ENCODE assay signal across 13 cellular contexts in genomic region chr21:37475186-37475868, GRCh38.
DNase-seq lines count a peak whose midpoint lies in the region; ATAC-seq and TF ChIP-seq lines count a peak whose summit lies in the region.
"Had no signal": no experiment of that assay in that cellular context is flagged by ENCODE, and none has a peak within 500 bp of the region (broad histone marks: within the 10 kb centered on the region; RNA-seq: fewer than 3 reads in every experiment).

No MANE protein-coding gene starts in this region.

- H3K79me2 ChIP-seq in KMS-11 (ENCODE audit: insufficient read depth, low read depth), result peaks cover 60% of the 10 kb centered on the region; the same call in 1 of the 2 replicates

- no peak overlapping the region for H3K4me3 Mint-ChIP-seq in activated naive CD8-positive, alpha-beta T cell treated with anti-CD3 and anti-CD28 coated beads, Interleukin-2, amount 10 ng/mL, durations not matched to agents 7 days and 5 days
- peak overlapping the region in 7 of 10 donors; percentile 0 to 57 (median 23) for H3K4me3 Mint-ChIP-seq in naive thymus-derived CD4-positive, alpha-beta T cell
- H3K4me3 Mint-ChIP-seq: GM23338 had no signal

- H3K9ac ChIP-seq in KMS-11, result no peak overlapping the region
- H3K9ac ChIP-seq: SK-N-SH had no signal

- H3K4me2 ChIP-seq in KMS-11, result no peak overlapping the region
- H3K4me2 ChIP-seq: GM23338, SK-N-SH had no signal

- H3K27ac ChIP-seq in KMS-11 (peak overlapping the region; percentile 3; the same call in 1 of the 2 replicates), aorta (ENCODE audit: low read depth in 1 of 2, low read length in 2 of 2) (no peak overlapping the region)
- H3K27ac ChIP-seq in naive thymus-derived CD4-positive, alpha-beta T cell (ENCODE audit: low read depth, low read length), result no peak overlapping the region
- H3K27ac ChIP-seq: thoracic aorta had no signal

- no peak overlapping the region for H2AFZ ChIP-seq in KMS-11 (ENCODE audit: low read depth)
- H2AFZ ChIP-seq: GM23338 had no signal

- H3K36me3 ChIP-seq in KMS-11 (ENCODE audit: insufficient read depth) (no peaks in the 10 kb centered on the region), aorta (ENCODE audit: control insufficient read depth in 1 of 2, insufficient read depth in 2 of 2, low read length in 1 of 2) (no peaks in the 10 kb centered on the region)
- H3K36me3 ChIP-seq in naive thymus-derived CD4-positive, alpha-beta T cell (ENCODE audit: control insufficient read depth in 2 of 3, insufficient read depth in 3 of 3, low read length in 3 of 3), result peaks cover 5 to 15% (median 9%) of the 10 kb centered on the region in 3 experiments

- peak; percentile 70 for ATAC-seq in activated naive CD8-positive, alpha-beta T cell treated with anti-CD3 and anti-CD28 coated beads, Interleukin-2, amount 10 ng/mL, durations not matched to agents 7 days and 5 days (ENCODE audit: low read depth)
- no peak for ATAC-seq in naive thymus-derived CD4-positive, alpha-beta T cell
- no peak for ATAC-seq in aorta (ENCODE audit: low FRiP score)
- ATAC-seq in GM21529 (IDR thresholded peaks at IDR 0.05; ENCODE audit: unreplicated experiment), result no peak
- ATAC-seq: GM23338 had no signal

- in situ Hi-C loops in G401 (cut with HindIII; ENCODE audit: low sequenced_read_pairs), result no loop called here

- H3K4me3 ChIP-seq in KMS-11 (IDR thresholded peaks at IDR 0.05; ENCODE audit: insufficient read depth, low read depth, low read length) (no peak overlapping the region), aorta (ENCODE audit: low read length in 2 of 2) (no peak overlapping the region)
- H3K4me3 ChIP-seq in naive thymus-derived CD4-positive, alpha-beta T cell (ENCODE audit: low read length), result no peak overlapping the region
- H3K4me3 ChIP-seq: GM23338, thoracic aorta had no signal

- no peaks in the 10 kb centered on the region for H3K9me3 Mint-ChIP-seq in activated naive CD8-positive, alpha-beta T cell treated with anti-CD3 and anti-CD28 coated beads, Interleukin-2, amount 10 ng/mL, durations not matched to agents 7 days and 5 days
- no peaks in the 10 kb centered on the region for H3K9me3 Mint-ChIP-seq in naive thymus-derived CD4-positive, alpha-beta T cell
- H3K9me3 Mint-ChIP-seq: GM23338 had no signal

- TF ChIP-seq CTCF in KMS-11 (conservative IDR thresholded peaks at IDR 0.05; ENCODE audit: low read depth, low read length), result no peak

- DNase-seq in G401 (ENCODE audit: low spot score), result peak; percentile 33
- DNase-seq in activated naive CD8-positive, alpha-beta T cell treated with anti-CD3 and anti-CD28 coated beads, Interleukin-2, amount 10 ng/mL, durations not matched to agents 7 days and 5 days, result no peak
- DNase-seq in naive thymus-derived CD4-positive, alpha-beta T cell, result no peak
- DNase-seq in NCI-H1048 (lab: John Stamatoyannopoulos, UW), result no peak
- DNase-seq in aorta, result no peak
- DNase-seq: activated CD4-positive, alpha-beta T cell treated with anti-CD3 and anti-CD28 coated beads, Interleukin-2, amount 50 U/mL, for 4 hours; activated naive CD4-positive, alpha-beta T cell treated with anti-CD3 and anti-CD28 coated beads, Interleukin-2, amount 50 U/mL, for 16 hours; NCI-H1436 treated with DMSO at 0.1 percent for 48 hours; SK-N-SH had no signal

- peaks cover 39% of the 10 kb centered on the region for H3K4me1 Mint-ChIP-seq in activated naive CD8-positive, alpha-beta T cell treated with anti-CD3 and anti-CD28 coated beads, Interleukin-2, amount 10 ng/mL, durations not matched to agents 7 days and 5 days
- H3K4me1 Mint-ChIP-seq in naive thymus-derived CD4-positive, alpha-beta T cell, result peaks cover 44 to 80% (median 71%) of the 10 kb centered on the region in 7 donors

- no peaks in the 10 kb centered on the region for H3K27me3 Mint-ChIP-seq in activated naive CD8-positive, alpha-beta T cell treated with anti-CD3 and anti-CD28 coated beads, Interleukin-2, amount 10 ng/mL, durations not matched to agents 7 days and 5 days
- H3K27me3 Mint-ChIP-seq in naive thymus-derived CD4-positive, alpha-beta T cell, result no peaks in the 10 kb centered on the region

- H4K20me1 ChIP-seq in KMS-11 (ENCODE audit: insufficient read depth), result 0 out of 2 replicates have a peak, but pooled peaks cover 6% of the 10 kb centered on the region

- no peaks in the 10 kb centered on the region for H3K9me3 ChIP-seq in naive thymus-derived CD4-positive, alpha-beta T cell (ENCODE audit: control insufficient read depth in 2 of 3, low read length in 3 of 3)
- no peaks in the 10 kb centered on the region for H3K9me3 ChIP-seq in aorta (ENCODE audit: control insufficient read depth, low read length)
- H3K9me3 ChIP-seq: SK-N-SH, thoracic aorta had no signal

- CTCF ChIA-PET in naive thymus-derived CD4-positive, alpha-beta T cell (lab: Charles Lee), result interaction anchor here (0.5 to 1.3 kb wide), 3 partner anchors 11 to 106 kb away, joined by 3 to 8 read pairs (median 3); no protein-coding TSS in a partner anchor

- POLR2A ChIA-PET in activated naive CD8-positive, alpha-beta T cell treated with anti-CD3 and anti-CD28 coated beads, Interleukin-2, amount 10 ng/mL, durations not matched to agents 7 days and 5 days (lab: Charles Lee), result no interaction called here
- POLR2A ChIA-PET in naive thymus-derived CD4-positive, alpha-beta T cell (lab: Charles Lee), result interaction anchor here (0.6 to 1.2 kb wide), 6 partner anchors 12 to 106 kb away, joined by 3 to 6 read pairs (median 4); no protein-coding TSS in a partner anchor

- H3K4me1 ChIP-seq in KMS-11 (ENCODE audit: low read depth, poor library complexity, severe bottlenecking) (no peaks in the 10 kb centered on the region), aorta (ENCODE audit: control insufficient read depth in 1 of 2, insufficient read depth in 2 of 2, low read length in 2 of 2) (peaks cover 0 to 10% of the 10 kb centered on the region in 2 donors)
- peaks cover 10 to 40% of the 10 kb centered on the region in 2 donors for H3K4me1 ChIP-seq in naive thymus-derived CD4-positive, alpha-beta T cell (ENCODE audit: control insufficient read depth in 2 of 2, insufficient read depth in 2 of 2, low read length in 2 of 2)

- intact Hi-C loops in naive thymus-derived CD4-positive, alpha-beta T cell (cut with micrococcal nuclease), result no loop called here
- intact Hi-C loops in aorta (cut with DNase I), result no loop called here

- peak overlapping the region; percentile 17 for H3K27ac Mint-ChIP-seq in activated naive CD8-positive, alpha-beta T cell treated with anti-CD3 and anti-CD28 coated beads, Interleukin-2, amount 10 ng/mL, durations not matched to agents 7 days and 5 days
- H3K27ac Mint-ChIP-seq in naive thymus-derived CD4-positive, alpha-beta T cell, result peak overlapping the region; percentile 0 to 77 (median 28)

- peaks cover 20% of the 10 kb centered on the region for H3K36me3 Mint-ChIP-seq in activated naive CD8-positive, alpha-beta T cell treated with anti-CD3 and anti-CD28 coated beads, Interleukin-2, amount 10 ng/mL, durations not matched to agents 7 days and 5 days
- H3K36me3 Mint-ChIP-seq in naive thymus-derived CD4-positive, alpha-beta T cell, result peaks cover 0 to 26% (median 7%) of the 10 kb centered on the region in 5 donors

- H3K27me3 ChIP-seq in KMS-11 (ENCODE audit: insufficient read depth, low read depth), result no peaks in the 10 kb centered on the region
- H3K27me3 ChIP-seq in naive thymus-derived CD4-positive, alpha-beta T cell (ENCODE audit: control insufficient read depth in 2 of 2, insufficient read depth in 2 of 2, low read length in 2 of 2), result no peaks in the 10 kb centered on the region
- no peaks in the 10 kb centered on the region for H3K27me3 ChIP-seq in aorta (ENCODE audit: control insufficient read depth in 1 of 2, insufficient read depth in 2 of 2, low read length in 1 of 2)
